Comparison of ENCODE assay signal across 15 cellular contexts in the genomic region with DNA sequence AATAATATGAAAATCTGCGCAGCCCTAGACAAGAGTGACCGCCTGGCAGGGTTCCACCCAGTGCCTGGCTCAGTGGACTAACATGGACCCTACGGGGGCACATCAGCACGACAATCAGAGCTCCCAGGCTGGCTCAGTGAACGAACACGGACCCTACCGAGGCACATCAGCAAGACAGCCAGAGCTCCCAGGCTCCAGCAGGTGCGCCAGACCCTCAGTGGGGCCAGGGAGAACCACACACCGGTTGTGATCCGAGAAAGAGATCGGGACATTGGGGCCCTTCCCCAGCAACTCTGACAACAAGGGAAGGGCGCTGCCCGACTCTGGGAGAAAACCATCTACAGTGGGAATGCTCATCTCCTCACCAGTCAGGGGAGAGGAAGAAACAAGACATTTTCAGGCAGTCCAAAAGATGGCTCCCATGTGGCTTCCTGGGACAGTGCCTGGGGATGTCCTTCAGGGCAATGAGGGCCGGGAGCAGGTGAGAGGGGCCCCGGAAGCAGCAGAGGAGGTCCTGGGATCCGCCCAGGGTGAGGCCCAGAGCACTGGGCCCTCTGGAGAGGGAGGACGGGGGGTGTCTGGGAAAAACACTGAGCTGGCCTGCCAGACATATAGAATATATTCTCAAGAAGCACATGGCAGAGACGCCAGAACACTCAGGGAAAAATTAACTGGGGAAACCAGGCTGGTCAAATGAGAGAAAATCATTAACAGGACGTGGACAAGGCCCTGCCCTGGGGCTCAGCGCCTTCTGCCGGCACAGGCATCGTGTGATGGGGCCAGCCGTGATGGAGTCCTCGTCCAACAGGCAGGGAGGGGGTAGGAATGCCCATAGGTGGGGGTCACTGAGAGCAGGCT. TPM values are rescaled to one million over a fixed set of nuclear protein-coding genes. Genes with fewer than 3 reads are reported as not detected.
DNase-seq lines count a peak whose midpoint lies in the region; ATAC-seq, FAIRE-seq and TF ChIP-seq lines count a peak whose summit lies in the region.
"Had no signal": no experiment of that assay in that cellular context is flagged by ENCODE, and none has a peak within 500 bp of the region (broad histone marks: within the 10 kb centered on the region; RNA-seq: fewer than 3 reads in every experiment).

No MANE protein-coding gene starts in this region.

- no peaks in the 10 kb centered on the region for H3K9me3 ChIP-seq in BE2C
- H3K9me3 ChIP-seq in RWPE2 (ENCODE audit: severe bottlenecking) = no peaks in the 10 kb centered on the region
- H3K9me3 ChIP-seq in kidney (ENCODE audit: control insufficient read depth in 1 of 2, low read length in 2 of 2) = no peaks in the 10 kb centered on the region
- H3K9me3 ChIP-seq in prostate gland = no peaks in the 10 kb centered on the region
- H3K9me3 ChIP-seq in tibial artery = no peaks in the 10 kb centered on the region

- peak overlapping the region; percentile 13 for H3K27ac ChIP-seq in RWPE2 (ENCODE audit: poor library complexity, severe bottlenecking)
- H3K27ac ChIP-seq in kidney (ENCODE audit: low read depth in 2 of 2, low read length in 2 of 2) = peak overlapping the region; percentile 51 to 74
- H3K27ac ChIP-seq in prostate gland = peak overlapping the region; percentile 50 to 62
- H3K27ac ChIP-seq in tibial artery = no peak overlapping the region

- ATAC-seq in RWPE2 (ENCODE audit: low read depth) (no peak), GM18511 (IDR thresholded peaks at IDR 0.05; ENCODE audit: unreplicated experiment) (no peak), GM19023 (IDR thresholded peaks at IDR 0.05; ENCODE audit: unreplicated experiment) (no peak)

- WGBS in prostate gland = 85% methylated on average over 24 of the region's 24 CpGs

- intact Hi-C loops in kidney (cut with DNase I) = no loop called here
- intact Hi-C loops in prostate gland (cut with DNase I) = no loop called here
- intact Hi-C loops in tibial artery (cut with DNase I; ENCODE audit: low total_unique reads) = loop anchor here (10.0 kb wide), 1 partner anchor 266 kb away; no protein-coding TSS in a partner anchor

- TF ChIP-seq POLR2A in prostate gland (IDR thresholded peaks at IDR 0.05) = no peak

- H3K27me3 ChIP-seq in BE2C = no peaks in the 10 kb centered on the region
- no peaks in the 10 kb centered on the region for H3K27me3 ChIP-seq in RWPE2 (ENCODE audit: insufficient read depth, poor library complexity, severe bottlenecking)
- H3K27me3 ChIP-seq in prostate gland (replicated peaks; ENCODE audit: insufficient read depth) = no peaks in the 10 kb centered on the region
- peaks cover 0 to 24% of the 10 kb centered on the region in 2 donors for H3K27me3 ChIP-seq in tibial artery
- H3K27me3 ChIP-seq in H7 (ENCODE audit: control insufficient read depth, insufficient read depth, low read length) = no peaks in the 10 kb centered on the region

- DNase-seq in BE2C (peak; percentile 2), RWPE2 (ENCODE audit: low spot score) (no peak), kidney (peak; percentile 83), prostate gland (ENCODE audit: low spot score) (no peak), tibial artery (no peak), H7 (no peak)
- DNase-seq: activated naive CD4-positive, alpha-beta T cell; foreskin fibroblast; KBM-7; midbrain; NCI-H1092; NCI-H2227 treated with DMSO at 0.1 percent for 48 hours; stimulated activated CD4-positive, alpha-beta T cell treated with anti-CD3 and anti-CD28 coated beads, Interleukin-2, amount 100 ng/mL, for 48 hours had no signal

- H3K36me3 ChIP-seq in BE2C (no peaks in the 10 kb centered on the region), RWPE2 (ENCODE audit: low read depth) (no peaks in the 10 kb centered on the region; the same call in 1 of the 2 replicates), kidney (ENCODE audit: control insufficient read depth in 1 of 2, insufficient read depth in 2 of 2, low read length in 2 of 2) (peaks cover 0 to 3% of the 10 kb centered on the region in 2 donors), prostate gland (no peaks in the 10 kb centered on the region), tibial artery (no peaks in the 10 kb centered on the region), H7 (replicated peaks; ENCODE audit: control insufficient read depth, insufficient read depth, low read length) (no peaks in the 10 kb centered on the region)

- H3K4me1 ChIP-seq in BE2C (no peaks in the 10 kb centered on the region), RWPE2 (ENCODE audit: insufficient read depth, poor library complexity, severe bottlenecking) (peaks cover 14% of the 10 kb centered on the region), kidney (ENCODE audit: control insufficient read depth in 1 of 2, insufficient read depth in 1 of 2, low read depth in 1 of 2, low read length in 2 of 2) (peaks cover 31 to 47% of the 10 kb centered on the region in 2 donors), prostate gland (replicated peaks) (peaks cover 10% of the 10 kb centered on the region), tibial artery (peaks cover 0 to 36% (median 21%) of the 10 kb centered on the region in 4 donors)

- peak overlapping the region in 1 of 2 donors; percentile 51 for H3K9ac ChIP-seq in kidney (ENCODE audit: low read length in 2 of 2)

- no peak for FAIRE-seq in kidney (lab: Jason Lieb, UNC)

- H3K4me3 ChIP-seq in BE2C (ENCODE audit: low read depth, low read length) (no peak overlapping the region), RWPE2 (ENCODE audit: severe bottlenecking) (no peak overlapping the region), kidney (ENCODE audit: low read length in 2 of 2) (no peak overlapping the region), prostate gland (no peak overlapping the region), tibial artery (no peak overlapping the region), H7 (ENCODE audit: insufficient read depth, low read depth, low read length) (no peak overlapping the region)

- TF ChIP-seq CTCF in BE2C (IDR thresholded peaks at IDR 0.05; ENCODE audit: low read depth, low read length) (no peak), RWPE2 (IDR thresholded peaks at IDR 0.05; ENCODE audit: poor library complexity, severe bottlenecking) (no peak), kidney (IDR thresholded peaks at IDR 0.05; ENCODE audit: borderline replicate concordance, extremely low read depth, insufficient read depth) (no peak), prostate gland (IDR thresholded peaks at IDR 0.05) (no peak), tibial artery (IDR thresholded peaks at IDR 0.05) (no peak)

RNA-seq across cellular contexts. Expression of gene ARHGEF16, which starts 4.8 kb away (rescaled TPM):
- 4.8 TPM for polyA plus RNA-seq in BE2C (2012; ENCODE audit: insufficient read depth, insufficient read length, low read depth)
- total RNA-seq in kidney (39.3 TPM), prostate gland (10 to 100 TPM; 25.2 to 25.4 TPM)
- polyA plus RNA-seq in kidney (ENCODE audit: insufficient read depth, low read depth, low replicate concordance) = 15.5 TPM
- 34.7 and 45.8 TPM in 2 replicates for total RNA-seq in H7 (2014; rRNA removed; shearing (Covaris generic))

Comparison
In these comparisons a context has a peak if more than half of its experiments do, and no peak if none do; other contexts are left out.
1. DNase-seq: peak in BE2C (single experiment) and kidney (single experiment); none in RWPE2 (single experiment), prostate gland (single experiment), tibial artery (0 of 2) and H7 (single experiment).
2. H3K27ac ChIP-seq: peak in RWPE2 (single experiment), kidney (2 of 2) and prostate gland (2 of 2); none in tibial artery (0 of 2).